ENCODE assay signal across 15 cellular contexts in the genomic region with DNA sequence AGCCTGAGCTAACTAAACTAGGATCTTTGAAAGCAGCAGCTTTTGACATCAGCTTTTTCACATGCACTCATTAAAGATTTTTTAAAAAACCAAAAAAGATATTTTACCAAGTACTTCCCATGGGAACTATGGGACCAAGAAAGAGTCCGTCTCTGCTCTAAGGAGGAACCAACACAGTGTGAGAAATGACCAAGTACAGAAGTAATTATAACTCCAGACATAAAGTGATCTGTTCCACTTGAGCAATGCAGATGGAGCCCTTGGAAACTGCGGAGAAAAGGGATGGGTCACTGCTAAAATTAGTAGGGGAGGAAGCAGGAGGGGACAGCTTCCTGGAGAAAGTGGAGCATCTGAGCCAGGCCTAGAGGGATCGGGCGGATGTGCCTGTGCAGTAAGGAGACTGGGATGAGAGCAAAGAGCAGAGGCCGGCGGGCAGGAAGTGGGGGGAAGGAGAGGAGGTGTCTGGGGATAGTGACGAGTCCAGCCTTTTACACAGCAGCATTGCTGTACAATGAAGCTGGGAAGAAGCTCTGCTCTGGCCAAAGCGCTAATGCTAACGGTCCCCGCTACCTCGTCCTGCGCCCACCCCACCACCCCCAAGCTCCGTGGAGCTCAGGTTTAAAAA. TPM values are rescaled to one million over a fixed set of nuclear protein-coding genes. Genes with fewer than 3 reads are reported as not detected.
A peak's percentile ranks its signal among the peaks of the same experiment; 100 is the strongest.
DNase-seq lines count a peak whose midpoint lies in the region; ATAC-seq, FAIRE-seq and TF ChIP-seq lines count a peak whose summit lies in the region.
"Had no signal": no experiment of that assay in that cellular context is flagged by ENCODE, and none has a peak within 500 bp of the region (broad histone marks: within the 10 kb centered on the region; RNA-seq: fewer than 3 reads in every experiment).

No MANE protein-coding gene starts in this region.

- no peak for FAIRE-seq in K562 (lab: Jason Lieb, UNC)
- FAIRE-seq: small intestine had no signal

- H3K9me1 ChIP-seq in K562 (ENCODE audit: control insufficient read depth, insufficient read depth, low read length), result no peaks in the 10 kb centered on the region

- BruUV-seq in K562 (replicated peaks; lab: Mats Ljungman, UMichigan), result no TSS peak

- H3K27ac ChIP-seq in K562 (ENCODE audit: extremely low read depth, low read depth, low read length) (no peak overlapping the region), spleen (peak overlapping the region in 6 of 8 donors; percentile 5 to 46 (median 38))
- H3K27ac ChIP-seq: thoracic aorta had no signal

- H3K4me3 ChIP-seq in K562 (no peak overlapping the region), spleen (no peak overlapping the region)
- H3K4me3 ChIP-seq: thoracic aorta had no signal

- intact Hi-C loops in K562 (cut with micrococcal nuclease) (loop anchor here (10.0 kb wide), 2 partner anchors 402 to 488 kb away; a partner anchor contains a TSS), spleen (cut with DNase I; ENCODE audit: low total_unique reads) (no loop called here)

- peak; percentile 7; the same call in 1 of the 3 replicates for ATAC-seq in K562
- ATAC-seq in GM21447 (IDR thresholded peaks at IDR 0.05; ENCODE audit: unreplicated experiment), result no peak

- no peaks in the 10 kb centered on the region for H3K36me3 ChIP-seq in K562 (ENCODE audit: control insufficient read depth, insufficient read depth, low read length)
- no peaks in the 10 kb centered on the region for H3K36me3 ChIP-seq in spleen
- H3K36me3 ChIP-seq: thoracic aorta had no signal

- peak; percentile 23 to 45 for DNase-seq in SHP77 (lab: John Stamatoyannopoulos, UW)
- DNase-seq in SHP77 treated with DMSO at 0.1 percent for 48 hours (lab: John Stamatoyannopoulos, UW), result no peak
- DNase-seq in K562 (ENCODE audit: extremely low read depth in 1 of 4, low spot score in 3 of 4), result no peak
- DNase-seq in left kidney (ENCODE audit: low read depth, low spot score), result peak; percentile 68
- DNase-seq in spleen, result no peak
- DNase-seq in NCI-H2171 treated with DMSO at 0.1 percent for 48 hours (lab: John Stamatoyannopoulos, UW), result no peak
- no peak for DNase-seq in NCI-H2029 (lab: John Stamatoyannopoulos, UW)
- DNase-seq: 8988T; activated CD4-positive, alpha-beta T cell treated with anti-CD3 and anti-CD28 coated beads, Interleukin-2, amount 50 U/mL, for 48 hours; activated gamma-delta T cell treated with Interleukin-2 at 50 U/mL for 16 hours; caudate nucleus; NCI-H226; small intestine had no signal

- TF ChIP-seq CTCF in K562 (IDR thresholded peaks at IDR 0.05 in 2 of 3, conservative IDR thresholded peaks at IDR 0.05 in 1 of 3; ENCODE audit: insufficient read depth in 2 of 3, low read depth in 1 of 3, low read length in 3 of 3) (no peak), spleen (IDR thresholded peaks at IDR 0.05 in 8 of 11, conservative IDR thresholded peaks at IDR 0.05 in 3 of 11) (no peak)

- in situ Hi-C loops in K562 (cut with MboI), result no loop called here

- CTCF ChIA-PET in K562 (lab: Yijun Ruan, JAX; ENCODE audit: low intra/inter-chr PET ratio), result no interaction called here

- POLR2A ChIA-PET in K562 (lab: Yijun Ruan, JAX), result interaction anchor here (0.6 to 5.4 kb wide), 6 partner anchors 10 to 89 kb away, joined by 3 to 22 read pairs (median 4); no protein-coding TSS in a partner anchor

- no peaks in the 10 kb centered on the region for H4K20me1 ChIP-seq in K562 (replicated peaks; ENCODE audit: control insufficient read depth, insufficient read depth, low read length)

- no peaks in the 10 kb centered on the region for H3K9me3 ChIP-seq in K562 (replicated peaks; ENCODE audit: control insufficient read depth, insufficient read depth, low read depth, low read length)
- no peaks in the 10 kb centered on the region for H3K9me3 ChIP-seq in spleen
- H3K9me3 ChIP-seq: thoracic aorta had no signal

- no peak for TF ChIP-seq EP300 in K562 (IDR thresholded peaks at IDR 0.05; ENCODE audit: low read length)

- H3K4me1 ChIP-seq in K562 (replicated peaks in 1 of 2; ENCODE audit: control insufficient read depth in 2 of 2, insufficient read depth in 2 of 2, low read length in 2 of 2) (peaks cover 8 to 39% of the 10 kb centered on the region in 2 experiments), spleen (peaks cover 0 to 52% (median 23%) of the 10 kb centered on the region in 6 donors)

- WGBS in K562 (ENCODE audit: insufficient coverage, low coverage, missing lambda C conversion rate), result 72% methylated on average over 13 of the region's 13 CpGs
- 51 to 70% (median 61%) methylated on average over 13 of the region's 13 CpGs for WGBS in spleen, 5 donors

- H3K27me3 ChIP-seq in K562 (ENCODE audit: control insufficient read depth in 2 of 2, insufficient read depth in 2 of 2, low read length in 2 of 2) (no peaks in the 10 kb centered on the region), spleen (replicated peaks in 1 of 7) (no peaks in the 10 kb centered on the region)

- H2AFZ ChIP-seq in K562 (ENCODE audit: low read depth, low read length), result peak overlapping the region; percentile 0

- H3K4me2 ChIP-seq in K562 (ENCODE audit: insufficient read depth, low read length), result no peak overlapping the region; the same call in 1 of the 2 replicates

- peak overlapping the region in 1 of 2 experiments; percentile 7; a peak in 2 of 4 replicates for H3K9ac ChIP-seq in K562 (ENCODE audit: insufficient read depth in 1 of 2, low read depth in 2 of 2, low read length in 2 of 2)

- no peaks in the 10 kb centered on the region for H3K79me2 ChIP-seq in K562 (ENCODE audit: control insufficient read depth, insufficient read depth, low read length)

- TF ChIP-seq POLR2A in K562 (conservative IDR thresholded peaks at IDR 0.05) (no peak), spleen (IDR thresholded peaks at IDR 0.05) (no peak)

- no peak for TF ChIP-seq RAD21 in K562 (CRISPR knock-in tag; conservative IDR thresholded peaks at IDR 0.05 in 1 of 2, IDR thresholded peaks at IDR 0.05 in 1 of 2)

TF ChIP-seq in K562, 482 proteins besides CTCF, POLR2A, EP300 and RAD21:
- TF ChIP-seq, protein P1, sequence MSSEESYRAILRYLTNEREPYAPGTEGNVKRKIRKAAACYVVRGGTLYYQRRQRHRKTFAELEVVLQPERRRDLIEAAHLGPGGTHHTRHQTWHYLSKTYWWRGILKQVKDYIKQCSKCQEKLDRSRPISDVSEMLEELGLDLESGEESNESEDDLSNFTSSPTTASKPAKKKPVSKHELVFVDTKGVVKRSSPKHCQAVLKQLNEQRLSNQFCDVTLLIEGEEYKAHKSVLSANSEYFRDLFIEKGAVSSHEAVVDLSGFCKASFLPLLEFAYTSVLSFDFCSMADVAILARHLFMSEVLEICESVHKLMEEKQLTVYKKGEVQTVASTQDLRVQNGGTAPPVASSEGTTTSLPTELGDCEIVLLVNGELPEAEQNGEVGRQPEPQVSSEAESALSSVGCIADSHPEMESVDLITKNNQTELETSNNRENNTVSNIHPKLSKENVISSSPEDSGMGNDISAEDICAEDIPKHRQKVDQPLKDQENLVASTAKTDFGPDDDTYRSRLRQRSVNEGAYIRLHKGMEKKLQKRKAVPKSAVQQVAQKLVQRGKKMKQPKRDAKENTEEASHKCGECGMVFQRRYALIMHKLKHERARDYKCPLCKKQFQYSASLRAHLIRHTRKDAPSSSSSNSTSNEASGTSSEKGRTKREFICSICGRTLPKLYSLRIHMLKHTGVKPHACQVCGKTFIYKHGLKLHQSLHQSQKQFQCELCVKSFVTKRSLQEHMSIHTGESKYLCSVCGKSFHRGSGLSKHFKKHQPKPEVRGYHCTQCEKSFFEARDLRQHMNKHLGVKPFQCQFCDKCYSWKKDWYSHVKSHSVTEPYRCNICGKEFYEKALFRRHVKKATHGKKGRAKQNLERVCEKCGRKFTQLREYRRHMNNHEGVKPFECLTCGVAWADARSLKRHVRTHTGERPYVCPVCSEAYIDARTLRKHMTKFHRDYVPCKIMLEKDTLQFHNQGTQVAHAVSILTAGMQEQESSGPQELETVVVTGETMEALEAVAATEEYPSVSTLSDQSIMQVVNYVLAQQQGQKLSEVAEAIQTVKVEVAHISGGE (CRISPR knock-in tag; IDR thresholded peaks at IDR 0.05), result no peak
- 0 out of 2 replicates have a peak, but pooled peaks have one; percentile 15 for TF ChIP-seq ZNF175 (CRISPR knock-in tag; IDR thresholded peaks at IDR 0.05; ENCODE audit: low read depth)

RNA-seq across cellular contexts. Expression of a gene that starts 53.2 kb away (rescaled TPM):
- 7.6 and 9.1 TPM in 2 replicates for total RNA-seq in K562 (2011; cell fraction: chromatin; rRNA removed; ENCODE audit: low replicate concordance)
- 13.3 and 13.7 TPM in 2 replicates for total RNA-seq in K562 (2011; cell fraction: nucleolus; rRNA removed)
- total RNA-seq in K562 (2011; cell fraction: nucleoplasm; rRNA removed), result 10.1 and 12.0 TPM in 2 replicates
- 37.0 and 46.8 TPM in 2 replicates for total RNA-seq in K562 (2014; rRNA removed)
- total RNA-seq in K562 (2014; rRNA removed; fragmentation: Illumina TruSeq; extraction: Trizol), result 17.7 and 17.8 TPM in 2 replicates
- 24.0 and 24.9 TPM in 2 replicates for total RNA-seq in K562 (2015; rRNA removed; fragmentation: Illumina TruSeq; extraction: Trizol)
- 30.5 and 39.1 TPM in 2 replicates for total RNA-seq in K562 (2021)
- polyA plus RNA-seq in K562 (2011; rRNA removed), result 4.8 and 9.0 TPM in 2 replicates
- 4.5 and 21.4 TPM in 2 replicates for polyA plus RNA-seq in K562 (2011; cell fraction: cytosol; rRNA removed)
- polyA plus RNA-seq in K562 (2011; cell fraction: nucleus; rRNA removed), result 7.4 and 25.5 TPM in 2 replicates
- 45.6 and 82.2 TPM in 2 replicates for polyA plus RNA-seq in K562 (2012)
- 16.7 and 19.3 TPM in 2 replicates for polyA plus RNA-seq in K562 (2014; fragmentation: Illumina TruSeq; extraction: Trizol)
- polyA plus RNA-seq in K562 (2014; fragmentation: Nextera tagmentation; extraction: Ambion mirVana), result 1 to 10 TPM; 3.4 to 6.3 TPM
- polyA plus RNA-seq in K562 (2014; rRNA removed), result 23.1 and 32.2 TPM in 2 replicates
- 2.8 and 7.0 TPM in 2 replicates for polyA minus RNA-seq in K562 (2011; rRNA and poly(A)+ RNA removed)
- polyA minus RNA-seq in K562 (2011; cell fraction: cytosol; rRNA and poly(A)+ RNA removed), result 7.7 and 23.0 TPM in 2 replicates
- polyA minus RNA-seq in K562 (2011; cell fraction: nucleus; rRNA and poly(A)+ RNA removed), result 12.7 and 22.8 TPM in 2 replicates
- 10 to 100 TPM; 38.2 to 59.6 (median 40.3) TPM for total RNA-seq in spleen
- 10 to 100 TPM; 17.7 to 19.7 (median 19.6) TPM for polyA plus RNA-seq in spleen

Comparison
In these comparisons a context has a peak if more than half of its experiments do, and no peak if none do; other contexts are left out.
1. DNase-seq: peak in SHP77 (2 of 2) and left kidney (single experiment); none in SHP77 treated with DMSO at 0.1 percent for 48 hours (single experiment), K562 (0 of 4), spleen (single experiment), NCI-H2171 treated with DMSO at 0.1 percent for 48 hours (single experiment) and NCI-H2029 (single experiment).